11 cellular contexts compared by ENCODE assay signal in genomic region chr7:27144799-27145166, GRCh38. TPM values are rescaled to one million over a fixed set of nuclear protein-coding genes. Genes with fewer than 3 reads are reported as not detected.
DNase-seq lines count a peak whose midpoint lies in the region; ATAC-seq and TF ChIP-seq lines count a peak whose summit lies in the region.
"Had no signal": no experiment of that assay in that cellular context is flagged by ENCODE, and none has a peak within 500 bp of the region (broad histone marks: within the 10 kb centered on the region; RNA-seq: fewer than 3 reads in every experiment).

No MANE protein-coding gene starts in this region.

- H3K27me3 ChIP-seq in RWPE2 (ENCODE audit: insufficient read depth, poor library complexity, severe bottlenecking) (no peaks in the 10 kb centered on the region), muscle layer of colon (ENCODE audit: control insufficient read depth in 1 of 2, insufficient read depth in 2 of 2, low read length in 2 of 2) (no peaks in the 10 kb centered on the region), transverse colon (peaks cover 19% of the 10 kb centered on the region), dorsolateral prefrontal cortex (peaks cover 18 to 100% (median 100%) of the 10 kb centered on the region in 45 donors)

- intact Hi-C loops in transverse colon (cut with DNase I; ENCODE audit: low total_unique reads), result loop anchor here (5.0 kb wide), 2 partner anchors 37 to 287 kb away; no protein-coding TSS in a partner anchor
- intact Hi-C loops in dorsolateral prefrontal cortex (cut with DNase I), result loop anchor here in 1 of 2 donors (5.0 kb wide), 1 partner anchor 277 kb away; no protein-coding TSS in a partner anchor

- peaks cover 9% of the 10 kb centered on the region for H3K4me1 ChIP-seq in RWPE2 (ENCODE audit: insufficient read depth, poor library complexity, severe bottlenecking)
- H3K4me1 ChIP-seq in muscle layer of colon (ENCODE audit: insufficient read depth, low read length), result peaks cover 35% of the 10 kb centered on the region
- H3K4me1 ChIP-seq in transverse colon, result peaks cover 0 to 72% (median 63%) of the 10 kb centered on the region in 4 donors

- H3K27ac ChIP-seq in RWPE2 (ENCODE audit: poor library complexity, severe bottlenecking) (peak overlapping the region; percentile 85), epithelial cell of prostate (peak overlapping the region; percentile 33), muscle layer of colon (ENCODE audit: low read depth, low read length) (peak overlapping the region; percentile 55), transverse colon (peak overlapping the region; percentile 95 to 99 (median 98)), dorsolateral prefrontal cortex (no peak overlapping the region)

- no peak overlapping the region for H3K9ac ChIP-seq in muscle layer of colon (ENCODE audit: low read length)

- 37% methylated on average over 30 of the region's 31 CpGs; no CpG with 5 or more reads in 1 of the 2 donors for WGBS in transverse colon (ENCODE audit: low coverage in 1 of 2), 2 donors

- H3K4me3 ChIP-seq in RWPE2 (ENCODE audit: severe bottlenecking), result peak overlapping the region; percentile 8
- peak overlapping the region in 1 of 2 donors; percentile 71 for H3K4me3 ChIP-seq in muscle layer of colon (ENCODE audit: low read depth in 1 of 2, low read length in 2 of 2)
- peak overlapping the region in 3 of 4 donors; percentile 2 to 77 (median 57) for H3K4me3 ChIP-seq in transverse colon
- H3K4me3 ChIP-seq in dorsolateral prefrontal cortex, result no peak overlapping the region

- TF ChIP-seq EP300 in transverse colon (IDR thresholded peaks at IDR 0.05; ENCODE audit: low read depth), result no peak

- H3K9me3 ChIP-seq in RWPE2 (ENCODE audit: severe bottlenecking), result no peaks in the 10 kb centered on the region
- H3K9me3 ChIP-seq in muscle layer of colon (ENCODE audit: low read length), result no peaks in the 10 kb centered on the region
- H3K9me3 ChIP-seq in transverse colon, result no peaks in the 10 kb centered on the region

- ATAC-seq in RWPE2 (ENCODE audit: low read depth), result no peak

- H3K36me3 ChIP-seq in RWPE2 (ENCODE audit: low read depth), result peaks cover 3% of the 10 kb centered on the region; the same call in 1 of the 2 replicates
- peaks cover 28% of the 10 kb centered on the region for H3K36me3 ChIP-seq in muscle layer of colon (ENCODE audit: insufficient read depth, low read length)
- H3K36me3 ChIP-seq in transverse colon, result no peaks in the 10 kb centered on the region

- TF ChIP-seq CTCF in RWPE2 (IDR thresholded peaks at IDR 0.05; ENCODE audit: poor library complexity, severe bottlenecking) (no peak), transverse colon (IDR thresholded peaks at IDR 0.05) (no peak), dorsolateral prefrontal cortex (IDR thresholded peaks at IDR 0.05 in 54 of 56, conservative IDR thresholded peaks at IDR 0.05 in 2 of 56; ENCODE audit: low read depth in 1 of 56, partially characterized antibody in 56 of 56) (no peak)

- no peak for TF ChIP-seq POLR2A in transverse colon (IDR thresholded peaks at IDR 0.05)

- DNase-seq in RWPE2 (ENCODE audit: low spot score) (no peak), epithelial cell of prostate (ENCODE audit: low read depth, low spot score) (no peak), transverse colon (peak; percentile 24), NCI-H1105 treated with DMSO at 0.1 percent for 48 hours (lab: John Stamatoyannopoulos, UW) (no peak), dorsolateral prefrontal cortex (no peak)
- DNase-seq in activated CD4-positive, alpha-beta T cell treated with anti-CD3 and anti-CD28 coated beads for 4 hours, result no peak
- DNase-seq: CD4-positive, alpha-beta memory T cell; NCI-H2227 treated with DMSO at 0.1 percent for 48 hours; stimulated activated CD4-positive, alpha-beta T cell treated with anti-CD3 and anti-CD28 coated beads, Interleukin-4, amount 100 ng/mL, for 1 hour had no signal

- in situ Hi-C loops in transverse colon (cut with MboI; ENCODE audit: low pct_ligation_motif_present in 1 of 4, low pct_unique_long_range_greater_than_20kb in 1 of 4, low sequenced_read_pairs in 3 of 4), result loop anchor here (5.0 to 10.0 kb wide), 2 partner anchors 287 to 290 kb away; no protein-coding TSS in a partner anchor

RNA-seq across cellular contexts. Expression of gene HOXA5, which starts 1.3 kb away (rescaled TPM):
- total RNA-seq in transverse colon, result 10 to 100 TPM; 18.3 to 89.8 (median 31.6) TPM
- 1 to 10 TPM in 1 of 120 experiments, under 1 TPM in 1, not detected in 118; 0.35 to 1.8 TPM for total RNA-seq in dorsolateral prefrontal cortex
- total RNA-seq: CD4-positive, alpha-beta memory T cell had no signal

RNA-seq across cellular contexts. Expression of gene HOXA6, which starts 2.8 kb away (rescaled TPM):
- total RNA-seq in transverse colon, result 10 to 100 TPM; 12.9 to 27.8 (median 17.3) TPM
- not detected for total RNA-seq in dorsolateral prefrontal cortex
- total RNA-seq: CD4-positive, alpha-beta memory T cell had no signal

RNA-seq across cellular contexts. Expression of gene HOXA3, which starts 7.6 kb away (rescaled TPM):
- total RNA-seq in transverse colon (10 to 100 TPM; 14.1 to 27.3 (median 15.7) TPM), dorsolateral prefrontal cortex (under 1 TPM in 2 of 120 experiments, not detected in 118; 0.17 to 0.88 TPM)
- total RNA-seq: CD4-positive, alpha-beta memory T cell had no signal

RNA-seq across cellular contexts. Expression of gene HOXA7, which starts 11.7 kb away (rescaled TPM):
- total RNA-seq in transverse colon, result 10 to 100 TPM in 3 of 4 donors, 1 to 10 TPM in 1; 7.0 to 22.9 (median 12.8) TPM
- total RNA-seq in dorsolateral prefrontal cortex, result not detected
- total RNA-seq: CD4-positive, alpha-beta memory T cell; mucosa of gallbladder had no signal

RNA-seq across cellular contexts. Expression of gene HOXA4, which starts 14.2 kb away (rescaled TPM):
- total RNA-seq in transverse colon (10 to 100 TPM in 2 of 4 donors, 1 to 10 TPM in 2; 3.5 to 42.4 (median 10.6) TPM), dorsolateral prefrontal cortex (under 1 TPM in 2 of 120 experiments, not detected in 118; 0.38 to 0.66 TPM)

Comparison
In these comparisons a context has a peak if more than half of its experiments do, and no peak if none do; other contexts are left out.
1. H3K27ac ChIP-seq: peak in RWPE2 (single experiment), epithelial cell of prostate (single experiment), muscle layer of colon (single experiment) and transverse colon (4 of 4); none in dorsolateral prefrontal cortex (0 of 59).
2. H3K4me3 ChIP-seq: peak in RWPE2 (single experiment) and transverse colon (3 of 4); none in dorsolateral prefrontal cortex (0 of 59).
3. RNA of gene HOXA5, which starts 1.3 kb away (total RNA-seq): 18.3 to 89.8 TPM in transverse colon; 0.35 to 1.8 TPM in dorsolateral prefrontal cortex; every median in the first group is over 4 times any median in the second.
4. RNA of gene HOXA6, which starts 2.8 kb away (total RNA-seq): 12.9 to 27.8 TPM in transverse colon; not detected in dorsolateral prefrontal cortex; every median in the first group is over 10 times any median in the second.
5. RNA of gene HOXA3, which starts 7.6 kb away (total RNA-seq): 14.1 to 27.3 TPM in transverse colon; 0.17 to 0.88 TPM in dorsolateral prefrontal cortex; every median in the first group is over 4 times any median in the second.